1 cellular context compared by ENCODE assay signal in genomic region chr21:45060089-45060488, GRCh38.
TF ChIP-seq lines count a peak whose summit lies in the region.

No MANE protein-coding gene starts in this region.

TF ChIP-seq in K562, 482 proteins besides CTCF, POLR2A, EP300 and RAD21 (continued from another document):
- TF ChIP-seq ZBTB26 (CRISPR knock-in tag; IDR thresholded peaks at IDR 0.05) (no peak), ZNF263 (CRISPR knock-in tag; IDR thresholded peaks at IDR 0.05; ENCODE audit: borderline replicate concordance) (peak; percentile 82), ZNF584 (CRISPR knock-in tag; IDR thresholded peaks at IDR 0.05; ENCODE audit: low read depth) (no peak)
